9 cellular contexts compared by ENCODE assay signal in the genomic region with DNA sequence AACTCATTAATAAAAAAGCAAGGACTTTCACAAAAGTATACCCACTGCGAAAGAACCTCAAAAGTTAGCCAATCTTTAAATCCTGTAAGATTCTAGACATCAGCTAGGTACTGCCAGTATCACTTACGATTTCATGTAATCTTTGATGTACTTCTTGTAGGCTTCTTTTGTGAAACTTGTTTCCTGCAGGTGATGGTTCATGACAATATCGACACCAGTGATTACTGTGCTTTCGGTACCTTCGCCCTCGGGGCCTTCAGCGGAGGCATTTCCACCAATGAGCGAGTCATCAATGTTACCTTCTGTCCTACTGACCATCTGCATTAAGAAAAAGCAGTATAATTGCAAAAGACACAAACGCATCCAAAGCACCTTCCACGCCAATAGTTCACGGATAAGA. TPM values are rescaled to one million over a fixed set of nuclear protein-coding genes. Genes with fewer than 3 reads are reported as not detected.
DNase-seq lines count a peak whose midpoint lies in the region; ATAC-seq, FAIRE-seq and TF ChIP-seq lines count a peak whose summit lies in the region.
"Had no signal": no experiment of that assay in that cellular context is flagged by ENCODE, and none has a peak within 500 bp of the region (broad histone marks: within the 10 kb centered on the region; RNA-seq: fewer than 3 reads in every experiment).

No MANE protein-coding gene starts in this region.

- DNase-seq in IMR-90 (no peak), keratinocyte (ENCODE audit: low read depth, low spot score) (no peak), GM13977 (ENCODE audit: low spot score) (no peak), Kasumi-1 (lab: John Stamatoyannopoulos, UW) (no peak)
- DNase-seq in activated naive CD4-positive, alpha-beta T cell treated with anti-CD3 and anti-CD28 coated beads, Interleukin-2, amount 50 U/mL, for 16 hours: peak; percentile 61
- no peak for DNase-seq in effector CD4-positive, alpha-beta T cell
- DNase-seq: NCI-H510A treated with DMSO at 0.1 percent for 48 hours had no signal

- 60% methylated on average over 1 of the region's 11 CpGs; no CpG with 5 or more reads in 1 of the 2 experiments for WGBS in IMR-90 (ENCODE audit: extremely low coverage in 2 of 2, insufficient read length in 1 of 2), 2 experiments

- no peak for TF ChIP-seq POLR2A in IMR-90 (IDR thresholded peaks at IDR 0.05; ENCODE audit: low read depth, low read length)

- peaks cover 44% of the 10 kb centered on the region for H3K36me3 ChIP-seq in IMR-90 (ENCODE audit: control insufficient read depth, insufficient read depth, low read length)
- H3K36me3 ChIP-seq in keratinocyte (ENCODE audit: control insufficient read depth in 2 of 2, extremely low read depth in 1 of 2, insufficient read depth in 2 of 2, low read length in 2 of 2): peaks cover 30 to 55% of the 10 kb centered on the region in 2 experiments

- peak overlapping the region; percentile 82 for H3K23ac ChIP-seq in IMR-90 (ENCODE audit: low read depth, low read length)

- intact Hi-C loops in IMR-90 (cut with micrococcal nuclease): no loop called here

- no peaks in the 10 kb centered on the region for H3K27me3 Mint-ChIP-seq in stimulated activated memory B cell treated with anti-CD40 and anti-IgM and Interleukin-4, amounts not matched to agents 10 μg/mL and 1 μg/mL and 100 μg/mL, for 72 hours

- H3K9me1 ChIP-seq in IMR-90 (ENCODE audit: insufficient read depth, low read length): peaks cover 12% of the 10 kb centered on the region
- H3K9me1 ChIP-seq in keratinocyte (ENCODE audit: control insufficient read depth, extremely low read depth, insufficient read depth, low read length): peaks cover 4% of the 10 kb centered on the region

- H3K27me3 ChIP-seq in IMR-90 (ENCODE audit: control insufficient read depth, insufficient read depth, low read length) (no peaks in the 10 kb centered on the region), keratinocyte (ENCODE audit: control insufficient read depth, extremely low read depth, insufficient read depth, low read length) (no peaks in the 10 kb centered on the region)

- FAIRE-seq in keratinocyte (lab: Jason Lieb, UNC): no peak

- H3K4me2 ChIP-seq in IMR-90 (ENCODE audit: low read depth, low read length) (peak overlapping the region; percentile 92), keratinocyte (ENCODE audit: control insufficient read depth, extremely low read depth, insufficient read depth, low read depth, low read length) (peak overlapping the region; percentile 85)

- no peak overlapping the region for H2BK15ac ChIP-seq in IMR-90 (ENCODE audit: low read depth, low read length)

- H3K4me3 Mint-ChIP-seq in stimulated activated memory B cell treated with anti-CD40 and anti-IgM and Interleukin-4, amounts not matched to agents 10 μg/mL and 1 μg/mL and 100 μg/mL, for 72 hours: peak overlapping the region; percentile 89

- H3K4me3 ChIP-seq in IMR-90 (ENCODE audit: insufficient read depth, low read depth, low read length): peak overlapping the region; percentile 88
- peak overlapping the region; percentile 88 to 93 (median 92) for H3K4me3 ChIP-seq in keratinocyte (ENCODE audit: control insufficient read depth in 2 of 3, extremely low read depth in 1 of 3, insufficient read depth in 2 of 3, low read depth in 1 of 3, low read length in 3 of 3)

- peaks cover 63% of the 10 kb centered on the region for H3K4me1 Mint-ChIP-seq in stimulated activated memory B cell treated with anti-CD40 and anti-IgM and Interleukin-4, amounts not matched to agents 10 μg/mL and 1 μg/mL and 100 μg/mL, for 72 hours

- ATAC-seq in IMR-90 (ENCODE audit: low read depth) (no peak), GM21723 (IDR thresholded peaks at IDR 0.05; ENCODE audit: unreplicated experiment) (no peak)
- no peak for ATAC-seq in stimulated activated memory B cell treated with anti-CD40 and anti-IgM and Interleukin-4, amounts not matched to agents 10 μg/mL and 1 μg/mL and 100 μg/mL, for 72 hours

- H3K14ac ChIP-seq in IMR-90 (replicated peaks; ENCODE audit: low read depth, low read length): peak overlapping the region; percentile 90

- peaks cover 53% of the 10 kb centered on the region for H3K36me3 Mint-ChIP-seq in stimulated activated memory B cell treated with anti-CD40 and anti-IgM and Interleukin-4, amounts not matched to agents 10 μg/mL and 1 μg/mL and 100 μg/mL, for 72 hours

- H3K9me3 ChIP-seq in IMR-90 (ENCODE audit: control insufficient read depth, insufficient read depth, low read length): no peaks in the 10 kb centered on the region
- H3K9me3 ChIP-seq in keratinocyte (ENCODE audit: control insufficient read depth, low read depth, low read length): no peaks in the 10 kb centered on the region

- H3K4me1 ChIP-seq in IMR-90 (ENCODE audit: control insufficient read depth, insufficient read depth, low read length): peaks cover 4% of the 10 kb centered on the region
- H3K4me1 ChIP-seq in keratinocyte (ENCODE audit: control insufficient read depth, extremely low read depth, insufficient read depth, low read length): peaks cover 49% of the 10 kb centered on the region

- H3K27ac ChIP-seq in IMR-90 (ENCODE audit: insufficient read depth, low read length): peak overlapping the region; percentile 10
- H3K27ac ChIP-seq in keratinocyte (ENCODE audit: control insufficient read depth, insufficient read depth, low read length): peak overlapping the region; percentile 93

- POLR2A ChIA-PET in IMR-90 (lab: Charles Lee; ENCODE audit: unreplicated experiment): interaction anchor here (0.6 to 1.2 kb wide), 2 partner anchors 10 to 1418 kb away, joined by 3 to 4 read pairs; no protein-coding TSS in a partner anchor

- peaks cover 68% of the 10 kb centered on the region for H3K79me2 ChIP-seq in keratinocyte (ENCODE audit: control insufficient read depth, insufficient read depth, low read length)

- no peak overlapping the region for H4K91ac ChIP-seq in IMR-90 (ENCODE audit: insufficient read depth, low read depth, low read length)

- no peak overlapping the region for H4K8ac ChIP-seq in IMR-90 (ENCODE audit: low read depth in 2 of 2, low read length in 2 of 2)

- no peak for TF ChIP-seq RAD21 in IMR-90 (IDR thresholded peaks at IDR 0.05; ENCODE audit: low read length)

- peak overlapping the region; percentile 90 for H3K27ac Mint-ChIP-seq in stimulated activated memory B cell treated with anti-CD40 and anti-IgM and Interleukin-4, amounts not matched to agents 10 μg/mL and 1 μg/mL and 100 μg/mL, for 72 hours

- no peak overlapping the region for H2BK120ac ChIP-seq in IMR-90 (ENCODE audit: low read depth, low read length)

- no peak overlapping the region for H3K18ac ChIP-seq in IMR-90 (ENCODE audit: low read depth, low read length)

- TF ChIP-seq CTCF in IMR-90 (conservative IDR thresholded peaks at IDR 0.05; ENCODE audit: low read depth, low read length) (no peak), keratinocyte (optimal IDR thresholded peaks at IDR 0.05 in 1 of 3, IDR thresholded peaks at IDR 0.05 in 1 of 3, conservative IDR thresholded peaks at IDR 0.05 in 1 of 3; ENCODE audit: extremely low read depth in 1 of 3, insufficient read depth in 2 of 3, low read length in 3 of 3) (no peak), GM13977 (IDR thresholded peaks at IDR 0.05; ENCODE audit: extremely low read depth, insufficient read depth, missing control alignments) (no peak)

- H2BK20ac ChIP-seq in IMR-90 (ENCODE audit: low read depth, low read length): no peak overlapping the region

- no peak overlapping the region for H2AFZ ChIP-seq in IMR-90 (replicated peaks; ENCODE audit: low read length, poor library complexity)
- no peak overlapping the region for H2AFZ ChIP-seq in keratinocyte (ENCODE audit: control insufficient read depth, low read length)

- H3K9ac ChIP-seq in IMR-90 (ENCODE audit: low read depth, low read length) (peak overlapping the region; percentile 97), keratinocyte (ENCODE audit: control insufficient read depth, extremely low read depth, insufficient read depth, low read length) (peak overlapping the region; percentile 97)

- CTCF ChIA-PET in IMR-90 (lab: Yijun Ruan, JAX): interaction anchor here (0.7 kb wide), 1 partner anchor 293 kb away, joined by 4 read pairs; no protein-coding TSS in a partner anchor

- H4K5ac ChIP-seq in IMR-90 (ENCODE audit: low read depth, low read length): no peak overlapping the region

- no TSS peak for BruUV-seq in IMR-90 (replicated peaks; lab: Mats Ljungman, UMichigan)

- H3K56ac ChIP-seq in IMR-90 (ENCODE audit: extremely low read depth, insufficient read depth, low read length): peak overlapping the region; percentile 75; the same call in 1 of the 2 replicates

- no peak overlapping the region for H3K4ac ChIP-seq in IMR-90 (ENCODE audit: low read depth, low read length)

- H2AK9ac ChIP-seq in IMR-90 (replicated peaks; ENCODE audit: low read depth, low read length, poor library complexity): no peak overlapping the region

- in situ Hi-C loops in IMR-90 (cut with MboI; ENCODE audit: low sequenced_read_pairs): no loop called here
- in situ Hi-C loops in GM13977 (cut with MboI; ENCODE audit: low pct_unique_long_range_greater_than_20kb, low sequenced_read_pairs, unreplicated experiment): no loop called here

- dilution Hi-C loops in IMR-90 (cut with HindIII; ENCODE audit: low sequenced_read_pairs, unreplicated experiment): no loop called here
- dilution Hi-C loops in keratinocyte (cut with MboI; ENCODE audit: extremely low pct_ligation_motif_present, low sequenced_read_pairs): no loop called here

- H3K79me1 ChIP-seq in IMR-90 (ENCODE audit: low read depth in 1 of 2, low read length in 2 of 2): peaks cover 19 to 73% of the 10 kb centered on the region in 2 experiments

- no peak overlapping the region for H2AK5ac ChIP-seq in IMR-90 (ENCODE audit: low read depth, low read length)

- H4K20me1 ChIP-seq in IMR-90 (ENCODE audit: insufficient read depth, low read length): peaks cover 61% of the 10 kb centered on the region
- peaks cover 49% of the 10 kb centered on the region for H4K20me1 ChIP-seq in keratinocyte (ENCODE audit: control insufficient read depth, extremely low read depth, insufficient read depth, low read length)

- H3K9me3 Mint-ChIP-seq in stimulated activated memory B cell treated with anti-CD40 and anti-IgM and Interleukin-4, amounts not matched to agents 10 μg/mL and 1 μg/mL and 100 μg/mL, for 72 hours: no peaks in the 10 kb centered on the region

- peak overlapping the region; percentile 36 for H2BK5ac ChIP-seq in IMR-90 (ENCODE audit: low read depth, low read length, poor library complexity, severe bottlenecking)

RNA-seq across cellular contexts. Expression of gene TPT1, which starts 1.1 kb away (rescaled TPM):
- total RNA-seq in IMR-90 (2012; rRNA removed): 1,663 and 1,699 TPM in 2 replicates
- polyA plus RNA-seq in IMR-90 (2012; rRNA removed): 2,407 and 2,665 TPM in 2 replicates
- 1,735 and 3,996 TPM in 2 replicates for polyA plus RNA-seq in IMR-90 (2012; cell fraction: cytosol; rRNA removed)
- 731 and 1,213 TPM in 2 replicates for polyA plus RNA-seq in IMR-90 (2012; cell fraction: nucleus; rRNA removed; ENCODE audit: low replicate concordance)
- polyA plus RNA-seq in keratinocyte: 3,409 to 8,174 TPM (median 5,358 TPM) in 3 replicates
- 7,356 TPM for polyA plus RNA-seq in keratinocyte (2011; ENCODE audit: low read depth)
- polyA plus RNA-seq in keratinocyte (2011; cell fraction: cytosol; rRNA removed): 5,519 and 7,789 TPM in 2 replicates
- polyA plus RNA-seq in keratinocyte (2011; cell fraction: nucleus; rRNA removed): 862 and 1,110 TPM in 2 replicates
- 3,680 and 8,566 TPM in 2 replicates for polyA plus RNA-seq in keratinocyte (2012; ENCODE audit: low replicate concordance)
- polyA minus RNA-seq in keratinocyte: 719 to 1,720 TPM (median 1,132 TPM) in 3 replicates
- 1,849 TPM for polyA minus RNA-seq in keratinocyte (2011; cell fraction: cytosol; rRNA and poly(A)+ RNA removed)
- polyA minus RNA-seq in keratinocyte (2011; cell fraction: nucleus; rRNA and poly(A)+ RNA removed): 199 and 344 TPM in 2 replicates
